ENCODE assay signal across 8 cellular contexts in the genomic region with DNA sequence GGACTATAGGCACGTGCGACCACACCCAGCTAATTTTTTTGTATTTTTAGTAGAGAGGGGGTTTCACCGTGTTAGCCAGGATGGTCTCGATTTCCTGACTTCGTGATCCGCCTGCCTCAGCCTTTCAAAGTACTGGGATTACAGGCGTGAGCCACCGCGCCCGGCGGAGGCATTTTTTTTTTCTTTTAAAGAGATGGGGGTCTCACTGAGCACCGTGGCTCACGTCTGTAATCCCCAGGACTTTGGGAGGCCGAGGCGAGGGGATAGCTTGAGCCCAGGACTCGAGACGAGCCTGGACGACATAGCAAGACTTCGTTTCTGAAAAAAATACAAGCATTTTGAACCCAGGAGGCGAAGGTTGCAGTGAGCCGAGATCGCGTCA. TPM values are rescaled to one million over a fixed set of nuclear protein-coding genes. Genes with fewer than 3 reads are reported as not detected.
DNase-seq lines count a peak whose midpoint lies in the region; ATAC-seq, FAIRE-seq and TF ChIP-seq lines count a peak whose summit lies in the region.
"Not testable (repeated sequence)": the region's sequence is repeated elsewhere in the genome, so short reads cannot be mapped to it uniquely, and the experiment has no call there.

No MANE protein-coding gene starts in this region.

- H3K27ac Mint-ChIP-seq in CD4-positive, alpha-beta T cell: peak overlapping the region; percentile 79
- not testable (repeated sequence) for H3K27ac Mint-ChIP-seq in T-cell
- H3K27ac Mint-ChIP-seq in activated naive CD8-positive, alpha-beta T cell treated with anti-CD3 and anti-CD28 coated beads for 36 hours: peak overlapping the region; percentile 72
- peak overlapping the region; percentile 98 for H3K27ac Mint-ChIP-seq in endodermal cell

- TF ChIP-seq POLR2A in HepG2 (IDR thresholded peaks at IDR 0.05; ENCODE audit: insufficient read depth in 1 of 2, low read depth in 2 of 2, low read length in 2 of 2); ovary (IDR thresholded peaks at IDR 0.05); testis (IDR thresholded peaks at IDR 0.05): not testable (repeated sequence)

- DNase-seq in CD4-positive, alpha-beta T cell; HL-60 (ENCODE audit: low read depth in 1 of 2, low spot score in 1 of 2); T-cell; activated naive CD8-positive, alpha-beta T cell treated with anti-CD3 and anti-CD28 coated beads for 36 hours; endodermal cell; HepG2 (ENCODE audit: low spot score); ovary: not testable (repeated sequence)
- peak; percentile 58 for DNase-seq in testis

- not testable (repeated sequence) for H3K27ac ChIP-seq in CD4-positive, alpha-beta T cell (ENCODE audit: low read depth, low read length); HL-60 (replicated peaks); endodermal cell (ENCODE audit: low read depth, low read length); ovary
- H3K27ac ChIP-seq in HepG2 (ENCODE audit: extremely low read length, insufficient read depth, low read length) (peak overlapping the region; percentile 76), testis (peak overlapping the region in 1 of 2 donors; percentile 57)

- peak overlapping the region; percentile 39; the same call in 1 of the 2 replicates for H3K4me3 ChIP-seq in HL-60 (replicated peaks; ENCODE audit: insufficient read depth, low read length)
- H3K4me3 ChIP-seq in endodermal cell (ENCODE audit: low read length): peak overlapping the region; percentile 79
- not testable (repeated sequence) for H3K4me3 ChIP-seq in HepG2 (replicated peaks in 1 of 3; ENCODE audit: insufficient read depth in 1 of 3, low read depth in 2 of 3, low read length in 3 of 3)
- H3K4me3 ChIP-seq in ovary: peak overlapping the region; percentile 41
- peak overlapping the region; percentile 40 to 53 for H3K4me3 ChIP-seq in testis

- H3K4me3 Mint-ChIP-seq in CD4-positive, alpha-beta T cell: peak overlapping the region; percentile 89
- peak overlapping the region; percentile 80 to 91 (median 84) for H3K4me3 Mint-ChIP-seq in T-cell
- peak overlapping the region; percentile 80 for H3K4me3 Mint-ChIP-seq in activated naive CD8-positive, alpha-beta T cell treated with anti-CD3 and anti-CD28 coated beads for 36 hours
- H3K4me3 Mint-ChIP-seq in endodermal cell: peak overlapping the region; percentile 83

- not testable (repeated sequence) for TF ChIP-seq RAD21 in HepG2 (CRISPR knock-in tag; IDR thresholded peaks at IDR 0.05)

- FAIRE-seq in HepG2 (lab: Jason Lieb, UNC): not testable (repeated sequence)

- H3K9me3 ChIP-seq in CD4-positive, alpha-beta T cell (ENCODE audit: control insufficient read depth, low read length); endodermal cell (ENCODE audit: control insufficient read depth, low read length); HepG2 (ENCODE audit: low read length); ovary; testis: not testable (repeated sequence)

- not testable (repeated sequence) for H3K27me3 Mint-ChIP-seq in CD4-positive, alpha-beta T cell; T-cell; endodermal cell (ENCODE audit: insufficient read depth)
- peaks cover 10% of the 10 kb centered on the region for H3K27me3 Mint-ChIP-seq in activated naive CD8-positive, alpha-beta T cell treated with anti-CD3 and anti-CD28 coated beads for 36 hours

- H3K79me2 ChIP-seq in HepG2 (ENCODE audit: insufficient read depth, low read length): peaks cover 18% of the 10 kb centered on the region

- CTCF ChIA-PET in CD4-positive, alpha-beta T cell (lab: Charles Lee): interaction anchor here (0.8 kb wide), 1 partner anchor 53 kb away, joined by 3 read pairs; no protein-coding TSS in a partner anchor
- CTCF ChIA-PET in T-cell (lab: Charles Lee): interaction anchor here (0.9 to 1.4 kb wide), 4 partner anchors 29 to 81 kb away, joined by 3 to 10 read pairs (median 7); partner anchors contain the start of gene TRPV2 (in 1 of the 2)
- CTCF ChIA-PET in HepG2 (lab: Yijun Ruan, JAX; ENCODE audit: low intra/inter-chr PET ratio, low total read pairs): interaction anchor here (1.2 to 2.0 kb wide), 4 partner anchors 28 to 135 kb away, joined by 3 to 10 read pairs (median 6); partner anchors contain the start of gene TRPV2

- in situ Hi-C loops in HepG2 (cut with HindIII; ENCODE audit: extremely low pct_ligation_motif_present, low pct_unique_long_range_greater_than_20kb): not testable (repeated sequence)

- not testable (repeated sequence) for ATAC-seq in CD4-positive, alpha-beta T cell (ENCODE audit: poor library complexity); T-cell (replicated peaks in 1 of 4); HepG2

- BruUV-seq in HepG2 (replicated peaks; lab: Mats Ljungman, UMichigan): not testable (repeated sequence)

- peaks cover 36% of the 10 kb centered on the region for H3K36me3 Mint-ChIP-seq in CD4-positive, alpha-beta T cell (ENCODE audit: low read depth)
- H3K36me3 Mint-ChIP-seq in T-cell: peaks cover 27% of the 10 kb centered on the region
- H3K36me3 Mint-ChIP-seq in activated naive CD8-positive, alpha-beta T cell treated with anti-CD3 and anti-CD28 coated beads for 36 hours: peaks cover 31% of the 10 kb centered on the region
- H3K36me3 Mint-ChIP-seq in endodermal cell (ENCODE audit: low read depth): peaks cover 30% of the 10 kb centered on the region

- peaks cover 25% of the 10 kb centered on the region for H3K36me3 ChIP-seq in endodermal cell (ENCODE audit: control insufficient read depth, insufficient read depth, low read length)
- H3K36me3 ChIP-seq in HepG2 (replicated peaks in 1 of 2; ENCODE audit: control insufficient read depth in 1 of 2, insufficient read depth in 2 of 2, low read length in 2 of 2): peaks cover 7 to 11% of the 10 kb centered on the region in 2 experiments; a peak in 3 of 5 replicates
- H3K36me3 ChIP-seq in ovary; testis (ENCODE audit: low read depth, missing control alignments): not testable (repeated sequence)

- H2AFZ ChIP-seq in HepG2 (ENCODE audit: low read length): not testable (repeated sequence)

- not testable (repeated sequence) for H3K4me1 ChIP-seq in endodermal cell (ENCODE audit: control insufficient read depth, insufficient read depth, low read length); ovary (ENCODE audit: insufficient read depth); testis
- H3K4me1 ChIP-seq in HepG2 (ENCODE audit: insufficient read depth, low read length): peaks cover 44% of the 10 kb centered on the region

- 78 to 82% methylated on average over 14 to 23 of the region's 23 CpGs for WGBS in endodermal cell (ENCODE audit: insufficient coverage in 1 of 2, insufficient read length in 1 of 2), 2 experiments
- 82% methylated on average over 23 of the region's 23 CpGs for WGBS in HepG2 (ENCODE audit: low lambda C conversion rate)
- 49 to 72% (median 61%) methylated on average over 23 of the region's 23 CpGs for WGBS in ovary, 3 donors
- 36 to 48% methylated on average over 19 to 23 of the region's 23 CpGs for WGBS in testis, 2 donors

- TF ChIP-seq CTCF in CD4-positive, alpha-beta T cell (IDR thresholded peaks at IDR 0.05); HL-60 (IDR thresholded peaks at IDR 0.05; ENCODE audit: insufficient read depth, low read length); endodermal cell (conservative IDR thresholded peaks at IDR 0.05); HepG2 (CRISPR knock-in tag; IDR thresholded peaks at IDR 0.05); ovary (IDR thresholded peaks at IDR 0.05); testis (IDR thresholded peaks at IDR 0.05): not testable (repeated sequence)

- not testable (repeated sequence) for TF ChIP-seq EP300 in HepG2 (IDR thresholded peaks at IDR 0.05; ENCODE audit: low read depth in 2 of 2, low read length in 2 of 2); HepG2 (CRISPR knock-in tag; IDR thresholded peaks at IDR 0.05; ENCODE audit: borderline replicate concordance); ovary (IDR thresholded peaks at IDR 0.05)

- not testable (repeated sequence) for H3K27me3 ChIP-seq in CD4-positive, alpha-beta T cell (ENCODE audit: control insufficient read depth, insufficient read depth, low read length); HL-60 (ENCODE audit: insufficient read depth, poor library complexity, severe bottlenecking); endodermal cell (ENCODE audit: control insufficient read depth, insufficient read depth, low read length, poor library complexity, severe bottlenecking); HepG2 (ENCODE audit: control insufficient read depth in 1 of 2, insufficient read depth in 2 of 2, low read length in 2 of 2); ovary; testis

- H3K9me3 Mint-ChIP-seq in CD4-positive, alpha-beta T cell; T-cell; activated naive CD8-positive, alpha-beta T cell treated with anti-CD3 and anti-CD28 coated beads for 36 hours; endodermal cell: not testable (repeated sequence)

- POLR2A ChIA-PET in CD4-positive, alpha-beta T cell (lab: Charles Lee): interaction anchor here (1.2 to 1.7 kb wide), 2 partner anchors 29 to 42 kb away, joined by 3 to 8 read pairs; partner anchors contain the start of gene TRPV2
- POLR2A ChIA-PET in T-cell (lab: Charles Lee): interaction anchor here in 1 of 2 donors (0.7 kb wide), 1 partner anchor 176 kb away, joined by 4 read pairs; no protein-coding TSS in a partner anchor
- POLR2A ChIA-PET in HepG2 (lab: Yijun Ruan, JAX): interaction anchor here (1.7 kb wide), 1 partner anchor 53 kb away, joined by 10 read pairs; no protein-coding TSS in a partner anchor

- intact Hi-C loops in CD4-positive, alpha-beta T cell (cut with DNase I, micrococcal nuclease): loop anchor here (1.0 kb wide), 3 partner anchors 27 to 135 kb away; partner anchors contain the start of gene TRPV2 (in 1 of the 2)
- intact Hi-C loops in HepG2 (cut with micrococcal nuclease; ENCODE audit: unreplicated experiment) (loop anchor here (1.0 to 2.0 kb wide), 2 partner anchors 29 to 135 kb away; partner anchors contain the start of gene TRPV2), ovary (cut with DNase I) (loop anchor here in 2 of 4 donors (10.0 kb wide), 2 partner anchors 49 to 139 kb away; no protein-coding TSS in a partner anchor)
- intact Hi-C loops in testis (cut with DNase I; ENCODE audit: low total_unique reads): not testable (repeated sequence)

- H3K4me2 ChIP-seq in HepG2 (ENCODE audit: low read depth, low read length): peak overlapping the region; percentile 65; the same call in 1 of the 2 replicates

- not testable (repeated sequence) for H3K9ac ChIP-seq in endodermal cell (ENCODE audit: extremely low read depth, low read length, poor library complexity, severe bottlenecking); HepG2 (ENCODE audit: insufficient read depth, low read depth, low read length)

- peaks cover 21% of the 10 kb centered on the region for H4K20me1 ChIP-seq in HepG2 (ENCODE audit: insufficient read depth, low read length)

- peaks cover 51% of the 10 kb centered on the region for H3K4me1 Mint-ChIP-seq in CD4-positive, alpha-beta T cell (ENCODE audit: low read depth)
- H3K4me1 Mint-ChIP-seq in T-cell (peaks cover 40 to 48% (median 46%) of the 10 kb centered on the region in 3 donors), endodermal cell (peaks cover 22% of the 10 kb centered on the region)
- H3K4me1 Mint-ChIP-seq in activated naive CD8-positive, alpha-beta T cell treated with anti-CD3 and anti-CD28 coated beads for 36 hours: peaks cover 39% of the 10 kb centered on the region

RNA-seq across cellular contexts. Expression of gene UBB, which starts 5.2 kb away (rescaled TPM):
- total RNA-seq in CD4-positive, alpha-beta T cell: 100 to 1,000 TPM; 646 to 647 TPM
- 100 to 1,000 TPM; 669 to 892 (median 718) TPM for total RNA-seq in T-cell
- total RNA-seq in activated naive CD8-positive, alpha-beta T cell treated with anti-CD3 and anti-CD28 coated beads for 36 hours: 1,000 to 10,000 TPM; 1,498 to 1,547 TPM
- total RNA-seq in endodermal cell: 1,000 to 10,000 TPM; 1,658 to 1,721 TPM
- polyA plus RNA-seq in endodermal cell (2013, experiment 1 of 2): 2,166 TPM
- polyA plus RNA-seq in endodermal cell (2013, experiment 2 of 2): 2,122 TPM
- total RNA-seq in HepG2 (2016; rRNA removed; fragmentation: Illumina TruSeq; extraction: Trizol): 2,066 and 2,598 TPM in 2 replicates
- 1,884 and 2,042 TPM in 2 replicates for total RNA-seq in HepG2 (2016; cell fraction: cytosol; rRNA removed; fragmentation: Illumina TruSeq; extraction: Trizol; ENCODE audit: low read depth)
- 2,199 and 2,677 TPM in 2 replicates for total RNA-seq in HepG2 (2016; cell fraction: insoluble cytoplasmic fraction; rRNA removed; fragmentation: Illumina TruSeq; extraction: Trizol)
- total RNA-seq in HepG2 (2016; cell fraction: membrane; rRNA removed; fragmentation: Illumina TruSeq; extraction: Trizol): 1,573 and 1,587 TPM in 2 replicates
- total RNA-seq in HepG2 (2016; cell fraction: nucleus; rRNA removed; fragmentation: Illumina TruSeq; extraction: Trizol): 582 and 612 TPM in 2 replicates
- polyA plus RNA-seq in HepG2 (2011; rRNA removed): 1,130 and 1,263 TPM in 2 replicates
- 1,588 and 1,623 TPM in 2 replicates for polyA plus RNA-seq in HepG2 (2011; cell fraction: cytosol; rRNA removed)
- 397 and 543 TPM in 2 replicates for polyA plus RNA-seq in HepG2 (2011; cell fraction: nucleus; rRNA removed)
- 1,977 and 2,062 TPM in 2 replicates for polyA plus RNA-seq in HepG2 (2012)
- polyA plus RNA-seq in HepG2 (2016; cell fraction: cytosol; fragmentation: Illumina TruSeq; extraction: Trizol; ENCODE audit: low read depth): 1,937 and 2,024 TPM in 2 replicates
- polyA plus RNA-seq in HepG2 (2016; cell fraction: insoluble cytoplasmic fraction; fragmentation: Illumina TruSeq; extraction: Trizol; ENCODE audit: low read depth): 1,705 and 1,710 TPM in 2 replicates
- 1,088 and 1,107 TPM in 2 replicates for polyA plus RNA-seq in HepG2 (2016; cell fraction: membrane; fragmentation: Illumina TruSeq; extraction: Trizol; ENCODE audit: low read depth)
- 679 and 692 TPM in 2 replicates for polyA plus RNA-seq in HepG2 (2016; cell fraction: nucleus; fragmentation: Illumina TruSeq; extraction: Trizol; ENCODE audit: insufficient read depth, low read depth)
- 1,440 and 2,606 TPM in 2 replicates for polyA minus RNA-seq in HepG2 (2011; rRNA and poly(A)+ RNA removed; ENCODE audit: low replicate concordance)
- 681 and 793 TPM in 2 replicates for polyA minus RNA-seq in HepG2 (2011; cell fraction: cytosol; rRNA and poly(A)+ RNA removed)
- 194 and 303 TPM in 2 replicates for polyA minus RNA-seq in HepG2 (2011; cell fraction: nucleus; rRNA and poly(A)+ RNA removed)
- total RNA-seq in ovary: 100 to 1,000 TPM; 445 to 993 (median 806) TPM
- polyA plus RNA-seq in ovary: 1,000 to 10,000 TPM in 1 of 2 donors, 100 to 1,000 TPM in 1; 775 to 1,551 TPM
- 1,000 to 10,000 TPM; 1,859 to 1,996 TPM for total RNA-seq in testis
- polyA plus RNA-seq in testis (ENCODE audit: insufficient read depth, low read depth, low replicate concordance): 3,514 TPM

RNA-seq across cellular contexts. Expression of gene TRPV2, which starts 29.3 kb away (rescaled TPM):
- total RNA-seq in CD4-positive, alpha-beta T cell: 10 to 100 TPM; 42.8 to 45.2 TPM
- 100 to 1,000 TPM in 4 of 5 donors, 10 to 100 TPM in 1; 91.3 to 127 (median 122) TPM for total RNA-seq in T-cell
- total RNA-seq in activated naive CD8-positive, alpha-beta T cell treated with anti-CD3 and anti-CD28 coated beads for 36 hours: 10 to 100 TPM; 34.4 to 40.2 TPM
- 1 to 10 TPM in 1 of 2 donors, under 1 TPM in 1; 0.51 to 1.1 TPM for total RNA-seq in endodermal cell
- polyA plus RNA-seq in endodermal cell (2013, experiment 1 of 2): 1.4 TPM
- polyA plus RNA-seq in endodermal cell (2013, experiment 2 of 2): 2.1 TPM
- total RNA-seq in HepG2 (2016; rRNA removed; fragmentation: Illumina TruSeq; extraction: Trizol): 7.3 and 13.6 TPM in 2 replicates
- total RNA-seq in HepG2 (2016; cell fraction: cytosol; rRNA removed; fragmentation: Illumina TruSeq; extraction: Trizol; ENCODE audit: low read depth): 3.5 and 3.8 TPM in 2 replicates
- total RNA-seq in HepG2 (2016; cell fraction: insoluble cytoplasmic fraction; rRNA removed; fragmentation: Illumina TruSeq; extraction: Trizol): 6.3 and 14.4 TPM in 2 replicates
- 3.2 and 4.6 TPM in 2 replicates for total RNA-seq in HepG2 (2016; cell fraction: membrane; rRNA removed; fragmentation: Illumina TruSeq; extraction: Trizol)
- 9.6 and 14.3 TPM in 2 replicates for total RNA-seq in HepG2 (2016; cell fraction: nucleus; rRNA removed; fragmentation: Illumina TruSeq; extraction: Trizol)
- 21.3 and 37.6 TPM in 2 replicates for polyA plus RNA-seq in HepG2 (2011; rRNA removed)
- polyA plus RNA-seq in HepG2 (2011; cell fraction: cytosol; rRNA removed): 20.1 and 21.2 TPM in 2 replicates
- 40.8 and 61.1 TPM in 2 replicates for polyA plus RNA-seq in HepG2 (2011; cell fraction: nucleus; rRNA removed)
- polyA plus RNA-seq in HepG2 (2012): 26.6 and 37.4 TPM in 2 replicates
- 2.0 and 2.3 TPM in 2 replicates for polyA plus RNA-seq in HepG2 (2016; cell fraction: cytosol; fragmentation: Illumina TruSeq; extraction: Trizol; ENCODE audit: low read depth)
- 3.6 and 5.9 TPM in 2 replicates for polyA plus RNA-seq in HepG2 (2016; cell fraction: insoluble cytoplasmic fraction; fragmentation: Illumina TruSeq; extraction: Trizol; ENCODE audit: low read depth)
- polyA plus RNA-seq in HepG2 (2016; cell fraction: membrane; fragmentation: Illumina TruSeq; extraction: Trizol; ENCODE audit: low read depth): 2.2 and 2.8 TPM in 2 replicates
- 14.9 and 19.2 TPM in 2 replicates for polyA plus RNA-seq in HepG2 (2016; cell fraction: nucleus; fragmentation: Illumina TruSeq; extraction: Trizol; ENCODE audit: insufficient read depth, low read depth)
- polyA minus RNA-seq in HepG2 (2011; rRNA and poly(A)+ RNA removed; ENCODE audit: low replicate concordance): 1.4 and 45.5 TPM in 2 replicates
- 24.7 and 31.6 TPM in 2 replicates for polyA minus RNA-seq in HepG2 (2011; cell fraction: cytosol; rRNA and poly(A)+ RNA removed)
- 11.8 and 18.9 TPM in 2 replicates for polyA minus RNA-seq in HepG2 (2011; cell fraction: nucleus; rRNA and poly(A)+ RNA removed)
- 10 to 100 TPM in 5 of 7 donors, 1 to 10 TPM in 2; 8.7 to 40.4 (median 13.0) TPM for total RNA-seq in ovary
- polyA plus RNA-seq in ovary: 10 to 100 TPM; 11.5 to 13.1 TPM
- total RNA-seq in testis: 1 to 10 TPM; 7.1 to 7.7 TPM
- polyA plus RNA-seq in testis (ENCODE audit: insufficient read depth, low read depth, low replicate concordance): 7.6 TPM

RNA-seq across cellular contexts. Expression of gene CENPV, which starts 32.8 kb away (rescaled TPM):
- total RNA-seq in CD4-positive, alpha-beta T cell: 10 to 100 TPM; 18.5 to 19.4 TPM
- total RNA-seq in T-cell: 10 to 100 TPM; 12.7 to 20.0 (median 17.8) TPM
- 100 to 1,000 TPM; 145 to 154 TPM for total RNA-seq in activated naive CD8-positive, alpha-beta T cell treated with anti-CD3 and anti-CD28 coated beads for 36 hours
- total RNA-seq in endodermal cell: 100 to 1,000 TPM; 109 to 202 TPM
- polyA plus RNA-seq in endodermal cell (2013, experiment 1 of 2): 391 TPM
- 343 TPM for polyA plus RNA-seq in endodermal cell (2013, experiment 2 of 2)
- total RNA-seq in HepG2 (2016; rRNA removed; fragmentation: Illumina TruSeq; extraction: Trizol): 216 and 292 TPM in 2 replicates
- 661 and 704 TPM in 2 replicates for total RNA-seq in HepG2 (2016; cell fraction: cytosol; rRNA removed; fragmentation: Illumina TruSeq; extraction: Trizol; ENCODE audit: low read depth)
- 238 and 290 TPM in 2 replicates for total RNA-seq in HepG2 (2016; cell fraction: insoluble cytoplasmic fraction; rRNA removed; fragmentation: Illumina TruSeq; extraction: Trizol)
- 633 and 641 TPM in 2 replicates for total RNA-seq in HepG2 (2016; cell fraction: membrane; rRNA removed; fragmentation: Illumina TruSeq; extraction: Trizol)
- total RNA-seq in HepG2 (2016; cell fraction: nucleus; rRNA removed; fragmentation: Illumina TruSeq; extraction: Trizol): 133 and 151 TPM in 2 replicates
- polyA plus RNA-seq in HepG2 (2011; rRNA removed): 159 and 193 TPM in 2 replicates
- polyA plus RNA-seq in HepG2 (2011; cell fraction: cytosol; rRNA removed): 149 and 152 TPM in 2 replicates
- polyA plus RNA-seq in HepG2 (2011; cell fraction: nucleus; rRNA removed): 166 and 206 TPM in 2 replicates
- polyA plus RNA-seq in HepG2 (2012): 145 and 146 TPM in 2 replicates
- 677 and 732 TPM in 2 replicates for polyA plus RNA-seq in HepG2 (2016; cell fraction: cytosol; fragmentation: Illumina TruSeq; extraction: Trizol; ENCODE audit: low read depth)
- 223 and 226 TPM in 2 replicates for polyA plus RNA-seq in HepG2 (2016; cell fraction: insoluble cytoplasmic fraction; fragmentation: Illumina TruSeq; extraction: Trizol; ENCODE audit: low read depth)
- polyA plus RNA-seq in HepG2 (2016; cell fraction: membrane; fragmentation: Illumina TruSeq; extraction: Trizol; ENCODE audit: low read depth): 572 and 580 TPM in 2 replicates
- polyA plus RNA-seq in HepG2 (2016; cell fraction: nucleus; fragmentation: Illumina TruSeq; extraction: Trizol; ENCODE audit: insufficient read depth, low read depth): 273 and 282 TPM in 2 replicates
- 85.8 and 95.1 TPM in 2 replicates for polyA minus RNA-seq in HepG2 (2011; rRNA and poly(A)+ RNA removed; ENCODE audit: low replicate concordance)
- polyA minus RNA-seq in HepG2 (2011; cell fraction: cytosol; rRNA and poly(A)+ RNA removed): 30.3 and 32.7 TPM in 2 replicates
- 68.9 and 72.5 TPM in 2 replicates for polyA minus RNA-seq in HepG2 (2011; cell fraction: nucleus; rRNA and poly(A)+ RNA removed)
- total RNA-seq in ovary: 10 to 100 TPM; 18.8 to 38.9 (median 34.0) TPM
- polyA plus RNA-seq in ovary: 10 to 100 TPM; 20.0 to 22.3 TPM
- total RNA-seq in testis: 100 to 1,000 TPM in 1 of 2 donors, 10 to 100 TPM in 1; 73.5 to 119 TPM
- 82.3 TPM for polyA plus RNA-seq in testis (ENCODE audit: insufficient read depth, low read depth, low replicate concordance)
